12 cellular contexts compared by ENCODE assay signal in genomic region chr9:70478963-70479641, GRCh38.
A peak's percentile ranks its signal among the peaks of the same experiment; 100 is the strongest.
DNase-seq lines count a peak whose midpoint lies in the region; ATAC-seq, FAIRE-seq and TF ChIP-seq lines count a peak whose summit lies in the region.
"Had no signal": no experiment of that assay in that cellular context is flagged by ENCODE, and none has a peak within 500 bp of the region (broad histone marks: within the 10 kb centered on the region; RNA-seq: fewer than 3 reads in every experiment).

No MANE protein-coding gene starts in this region.

- no peaks in the 10 kb centered on the region for H3K9me1 ChIP-seq in keratinocyte (ENCODE audit: control insufficient read depth, extremely low read depth, insufficient read depth, low read length)

- H3K27me3 ChIP-seq in GM23338 (ENCODE audit: insufficient read depth) = no peaks in the 10 kb centered on the region
- H3K27me3 ChIP-seq in breast epithelium = no peaks in the 10 kb centered on the region
- no peaks in the 10 kb centered on the region for H3K27me3 ChIP-seq in keratinocyte (ENCODE audit: control insufficient read depth, extremely low read depth, insufficient read depth, low read length)

- DNase-seq in GM23338 (ENCODE audit: low spot score) (no peak), breast epithelium (ENCODE audit: low spot score in 2 of 2) (peak; percentile 65 to 84), keratinocyte (ENCODE audit: low read depth, low spot score) (no peak), skeletal muscle cell (ENCODE audit: low read depth) (peak; percentile 70), immature natural killer cell (no peak), globus pallidus (ENCODE audit: low spot score) (no peak), NOMO-1 (lab: John Stamatoyannopoulos, UW; ENCODE audit: unreplicated experiment in 2 of 2) (no peak)
- no peak for DNase-seq in activated CD4-positive, alpha-beta T cell treated with anti-CD3 and anti-CD28 coated beads, Interleukin-2, amount 50 U/mL, for 1 hour
- DNase-seq: activated CD8-positive, alpha-beta memory T cell treated with anti-CD3 and anti-CD28 coated beads, Interleukin-2, amount 50 U/mL, for 48 hours; stimulated activated naive CD4-positive, alpha-beta T cell; T-helper 1 cell had no signal

- TF ChIP-seq CTCF in GM23338 (conservative IDR thresholded peaks at IDR 0.05; ENCODE audit: low read depth in 2 of 2) (no peak), breast epithelium (IDR thresholded peaks at IDR 0.05) (no peak), keratinocyte (optimal IDR thresholded peaks at IDR 0.05 in 1 of 3, IDR thresholded peaks at IDR 0.05 in 1 of 3, conservative IDR thresholded peaks at IDR 0.05 in 1 of 3; ENCODE audit: extremely low read depth in 1 of 3, insufficient read depth in 2 of 3, low read length in 3 of 3) (no peak)

- H3K4me3 ChIP-seq in GM23338 (no peak overlapping the region), breast epithelium (peak overlapping the region in 1 of 3 donors; percentile 55), keratinocyte (ENCODE audit: control insufficient read depth in 2 of 3, extremely low read depth in 1 of 3, insufficient read depth in 2 of 3, low read depth in 1 of 3, low read length in 3 of 3) (no peak overlapping the region), skeletal muscle cell (ENCODE audit: low read depth, low read length) (no peak overlapping the region)

- H3K79me2 ChIP-seq in GM23338 (replicated peaks; ENCODE audit: insufficient read depth) = no peaks in the 10 kb centered on the region
- H3K79me2 ChIP-seq in keratinocyte (ENCODE audit: control insufficient read depth, insufficient read depth, low read length) = no peaks in the 10 kb centered on the region

- H3F3A ChIP-seq in GM23338 (replicated peaks; ENCODE audit: low read depth) = no peaks in the 10 kb centered on the region

- H3K27me3 Mint-ChIP-seq in GM23338 (ENCODE audit: insufficient read depth, low read depth, poor library complexity) (no peaks in the 10 kb centered on the region), immature natural killer cell (ENCODE audit: low read depth in 3 of 3) (peaks cover 0 to 13% (median 3%) of the 10 kb centered on the region in 3 donors)

- H3K36me3 ChIP-seq in GM23338 (ENCODE audit: insufficient read depth) (no peaks in the 10 kb centered on the region), breast epithelium (no peaks in the 10 kb centered on the region), keratinocyte (ENCODE audit: control insufficient read depth in 2 of 2, extremely low read depth in 1 of 2, insufficient read depth in 2 of 2, low read length in 2 of 2) (no peaks in the 10 kb centered on the region)

- H3K27ac ChIP-seq in GM23338 (ENCODE audit: low read depth) = no peak overlapping the region
- H3K27ac ChIP-seq in breast epithelium = peak overlapping the region; percentile 94 to 98
- H3K27ac ChIP-seq in keratinocyte (ENCODE audit: control insufficient read depth, insufficient read depth, low read length) = no peak overlapping the region

- 0 out of 2 replicates have a peak, but pooled peaks cover 2% of the 10 kb centered on the region for H3K9me2 ChIP-seq in GM23338 (ENCODE audit: insufficient read depth)

- dilution Hi-C loops in keratinocyte (cut with MboI; ENCODE audit: extremely low pct_ligation_motif_present, low sequenced_read_pairs) = no loop called here

- no peaks in the 10 kb centered on the region for H3K9me3 Mint-ChIP-seq in GM23338
- H3K9me3 Mint-ChIP-seq in immature natural killer cell = no peaks in the 10 kb centered on the region
- H3K9me3 Mint-ChIP-seq: CD14-positive monocyte had no signal

- H3K4me1 Mint-ChIP-seq in GM23338 = peaks cover 23% of the 10 kb centered on the region
- no peaks in the 10 kb centered on the region for H3K4me1 Mint-ChIP-seq in immature natural killer cell
- H3K4me1 Mint-ChIP-seq: CD14-positive monocyte had no signal

- no peak for TF ChIP-seq POLR2A in breast epithelium (IDR thresholded peaks at IDR 0.05)

- H3K4me1 ChIP-seq in GM23338 (ENCODE audit: insufficient read depth) (peaks cover 17% of the 10 kb centered on the region), breast epithelium (peaks cover 14 to 50% of the 10 kb centered on the region in 2 donors), keratinocyte (ENCODE audit: control insufficient read depth, extremely low read depth, insufficient read depth, low read length) (peaks cover 30% of the 10 kb centered on the region)

- intact Hi-C loops in breast epithelium (cut with DNase I; ENCODE audit: low total_unique reads) = no loop called here

- H3K27ac Mint-ChIP-seq in GM23338 = no peak overlapping the region
- no peak overlapping the region for H3K27ac Mint-ChIP-seq in immature natural killer cell
- H3K27ac Mint-ChIP-seq: CD14-positive monocyte had no signal

- H2AFZ ChIP-seq in GM23338 (peak overlapping the region; percentile 89), keratinocyte (ENCODE audit: control insufficient read depth, low read length) (peak overlapping the region; percentile 56)

- H3K9ac ChIP-seq in keratinocyte (ENCODE audit: control insufficient read depth, extremely low read depth, insufficient read depth, low read length) = no peak overlapping the region

- FAIRE-seq in keratinocyte (lab: Jason Lieb, UNC) = peak; percentile 56

- H3K4me2 ChIP-seq in GM23338 (peak overlapping the region; percentile 37; the same call in 1 of the 2 replicates), keratinocyte (ENCODE audit: control insufficient read depth, extremely low read depth, insufficient read depth, low read depth, low read length) (peak overlapping the region; percentile 6)

- H3K36me3 Mint-ChIP-seq in GM23338 (ENCODE audit: low read depth) = no peaks in the 10 kb centered on the region
- H3K36me3 Mint-ChIP-seq in immature natural killer cell = no peaks in the 10 kb centered on the region
- H3K36me3 Mint-ChIP-seq: CD14-positive monocyte had no signal

- no peaks in the 10 kb centered on the region for H4K20me1 ChIP-seq in GM23338 (replicated peaks; ENCODE audit: insufficient read depth)
- H4K20me1 ChIP-seq in keratinocyte (ENCODE audit: control insufficient read depth, extremely low read depth, insufficient read depth, low read length) = no peaks in the 10 kb centered on the region

- no peak overlapping the region for H3K4me3 Mint-ChIP-seq in GM23338
- H3K4me3 Mint-ChIP-seq in immature natural killer cell = no peak overlapping the region
- H3K4me3 Mint-ChIP-seq: CD14-positive monocyte had no signal

- peak; percentile 36 for ATAC-seq in GM23338

- H3K9me3 ChIP-seq in breast epithelium = no peaks in the 10 kb centered on the region
- H3K9me3 ChIP-seq in keratinocyte (ENCODE audit: control insufficient read depth, low read depth, low read length) = no peaks in the 10 kb centered on the region

TF ChIP-seq in GM23338, 12 proteins besides CTCF, POLR2A, EP300 and RAD21 (continues in another document):
- TF ChIP-seq NANOG (IDR thresholded peaks at IDR 0.05; ENCODE audit: borderline replicate concordance) (no peak), ZNF462 (CRISPR knock-in tag; IDR thresholded peaks at IDR 0.05) (no peak)

Comparison
In these comparisons a context has a peak if more than half of its experiments do, and no peak if none do; other contexts are left out.
1. DNase-seq: peak in breast epithelium (2 of 2) and skeletal muscle cell (single experiment); none in GM23338 (single experiment), keratinocyte (single experiment), immature natural killer cell (0 of 3), globus pallidus (single experiment), NOMO-1 (0 of 2) and activated CD4-positive, alpha-beta T cell treated with anti-CD3 and anti-CD28 coated beads, Interleukin-2, amount 50 U/mL, for 1 hour (single experiment).
2. H3K27ac ChIP-seq: peak in breast epithelium (2 of 2); none in GM23338 (single experiment) and keratinocyte (single experiment).